ENCODE assay signal across 11 cellular contexts in genomic region chr2:233240897-233241296, GRCh38. TPM values are rescaled to one million over a fixed set of nuclear protein-coding genes. Genes with fewer than 3 reads are reported as not detected.
A peak's percentile ranks its signal among the peaks of the same experiment; 100 is the strongest.
DNase-seq lines count a peak whose midpoint lies in the region; ATAC-seq lines count a peak whose summit lies in the region.
"Had no signal": no experiment of that assay in that cellular context is flagged by ENCODE, and none has a peak within 500 bp of the region (broad histone marks: within the 10 kb centered on the region; RNA-seq: fewer than 3 reads in every experiment).

No MANE protein-coding gene starts in this region.

- CTCF ChIA-PET in activated naive CD4-positive, alpha-beta T cell treated with anti-CD3 and anti-CD28 coated beads, Interleukin-2, amount 10 ng/mL, durations not matched to agents 7 days and 5 days (lab: Charles Lee), result no interaction called here
- CTCF ChIA-PET in activated CD4-positive, alpha-beta memory T cell treated with anti-CD3 and anti-CD28 coated beads, Interleukin-2, amount 10 ng/mL, durations not matched to agents 7 days and 5 days (lab: Charles Lee), result interaction anchor here (1.3 to 3.6 kb wide), 4 partner anchors 9 to 180 kb away, joined by 4 to 29 read pairs (median 14); partner anchors contain the start of genes ATG16L1 and INPP5D

- H3K27me3 Mint-ChIP-seq in activated naive CD4-positive, alpha-beta T cell treated with anti-CD3 and anti-CD28 coated beads, Interleukin-2, amount 10 ng/mL, durations not matched to agents 7 days and 5 days, result no peaks in the 10 kb centered on the region
- no peaks in the 10 kb centered on the region for H3K27me3 Mint-ChIP-seq in activated CD4-positive, alpha-beta memory T cell treated with anti-CD3 and anti-CD28 coated beads, Interleukin-2, amount 10 ng/mL, durations not matched to agents 7 days and 5 days

- peak; percentile 56 for DNase-seq in activated naive CD4-positive, alpha-beta T cell treated with anti-CD3 and anti-CD28 coated beads, Interleukin-2, amount 10 ng/mL, durations not matched to agents 7 days and 5 days
- DNase-seq in activated naive CD4-positive, alpha-beta T cell (lab: John Stamatoyannopoulos, UW), result no peak
- peak; percentile 51 for DNase-seq in KBM-7
- peak; percentile 66 for DNase-seq in activated CD4-positive, alpha-beta memory T cell treated with anti-CD3 and anti-CD28 coated beads, Interleukin-2, amount 10 ng/mL, durations not matched to agents 7 days and 5 days
- no peak for DNase-seq in stimulated activated naive CD8-positive, alpha-beta T cell treated with anti-CD3 and anti-CD28 coated beads, Interleukin-15, Interleukin-2, amounts not matched to agents 100 U/mL and 50 U/mL, for 24 hours
- no peak for DNase-seq in NCI-H1092 (lab: John Stamatoyannopoulos, UW)
- no peak for DNase-seq in activated CD4-positive, CD25-positive, alpha-beta regulatory T cell treated with anti-CD3 and anti-CD28 coated beads, Interleukin-2, amount 50 U/mL, for 72 hours
- no peak for DNase-seq in HPDE6-E6E7 (ENCODE audit: extremely low spot score)
- DNase-seq: H9, NCI-H524 treated with DMSO at 0.1 percent for 48 hours had no signal

- peaks cover 73% of the 10 kb centered on the region for H3K4me1 Mint-ChIP-seq in activated naive CD4-positive, alpha-beta T cell treated with anti-CD3 and anti-CD28 coated beads, Interleukin-2, amount 10 ng/mL, durations not matched to agents 7 days and 5 days
- peaks cover 67% of the 10 kb centered on the region for H3K4me1 Mint-ChIP-seq in activated CD4-positive, alpha-beta memory T cell treated with anti-CD3 and anti-CD28 coated beads, Interleukin-2, amount 10 ng/mL, durations not matched to agents 7 days and 5 days
- H3K4me1 Mint-ChIP-seq: H9 had no signal

- POLR2A ChIA-PET in activated CD4-positive, alpha-beta memory T cell treated with anti-CD3 and anti-CD28 coated beads, Interleukin-2, amount 10 ng/mL, durations not matched to agents 7 days and 5 days (lab: Charles Lee), result interaction anchor here (0.8 to 2.4 kb wide), 11 partner anchors 8 to 812 kb away, joined by 3 to 21 read pairs (median 4); partner anchors contain the start of genes ATG16L1 and INPP5D

- H3K4me3 Mint-ChIP-seq in activated naive CD4-positive, alpha-beta T cell treated with anti-CD3 and anti-CD28 coated beads, Interleukin-2, amount 10 ng/mL, durations not matched to agents 7 days and 5 days, result peak overlapping the region; percentile 42
- peak overlapping the region; percentile 4 for H3K4me3 Mint-ChIP-seq in activated CD4-positive, alpha-beta memory T cell treated with anti-CD3 and anti-CD28 coated beads, Interleukin-2, amount 10 ng/mL, durations not matched to agents 7 days and 5 days
- H3K4me3 Mint-ChIP-seq: H9 had no signal

- peaks cover 15% of the 10 kb centered on the region for H3K9me3 Mint-ChIP-seq in activated naive CD4-positive, alpha-beta T cell treated with anti-CD3 and anti-CD28 coated beads, Interleukin-2, amount 10 ng/mL, durations not matched to agents 7 days and 5 days
- H3K9me3 Mint-ChIP-seq in activated CD4-positive, alpha-beta memory T cell treated with anti-CD3 and anti-CD28 coated beads, Interleukin-2, amount 10 ng/mL, durations not matched to agents 7 days and 5 days, result peaks cover 5% of the 10 kb centered on the region

- H3K27ac Mint-ChIP-seq in activated naive CD4-positive, alpha-beta T cell treated with anti-CD3 and anti-CD28 coated beads, Interleukin-2, amount 10 ng/mL, durations not matched to agents 7 days and 5 days, result peak overlapping the region; percentile 86
- peak overlapping the region; percentile 82 for H3K27ac Mint-ChIP-seq in activated CD4-positive, alpha-beta memory T cell treated with anti-CD3 and anti-CD28 coated beads, Interleukin-2, amount 10 ng/mL, durations not matched to agents 7 days and 5 days
- H3K27ac Mint-ChIP-seq: H9 had no signal

- peaks cover 22% of the 10 kb centered on the region for H3K36me3 Mint-ChIP-seq in activated naive CD4-positive, alpha-beta T cell treated with anti-CD3 and anti-CD28 coated beads, Interleukin-2, amount 10 ng/mL, durations not matched to agents 7 days and 5 days
- H3K36me3 Mint-ChIP-seq in activated CD4-positive, alpha-beta memory T cell treated with anti-CD3 and anti-CD28 coated beads, Interleukin-2, amount 10 ng/mL, durations not matched to agents 7 days and 5 days (ENCODE audit: low read depth), result peaks cover 19% of the 10 kb centered on the region

- in situ Hi-C loops in KBM-7 (cut with MboI; ENCODE audit: low pct_unique_long_range_greater_than_20kb, low sequenced_read_pairs), result no loop called here

- ATAC-seq in stimulated activated naive CD8-positive, alpha-beta T cell treated with anti-CD3 and anti-CD28 coated beads, Interleukin-15, Interleukin-2, amounts not matched to agents 100 U/mL and 50 U/mL, for 24 hours, result peak; percentile 69
- ATAC-seq: left lobe of liver had no signal

RNA-seq across cellular contexts. Expression of gene ATG16L1, which starts 10.6 kb away (rescaled TPM):
- 10 to 100 TPM; 55.9 to 58.9 TPM for total RNA-seq in activated CD4-positive, alpha-beta memory T cell treated with anti-CD3 and anti-CD28 coated beads, Interleukin-2, amount 10 ng/mL, durations not matched to agents 7 days and 5 days

Comparison
In these comparisons a context has a peak if more than half of its experiments do, and no peak if none do; other contexts are left out.
1. DNase-seq: peak in activated naive CD4-positive, alpha-beta T cell treated with anti-CD3 and anti-CD28 coated beads, Interleukin-2, amount 10 ng/mL, durations not matched to agents 7 days and 5 days (single experiment), KBM-7 (single experiment) and activated CD4-positive, alpha-beta memory T cell treated with anti-CD3 and anti-CD28 coated beads, Interleukin-2, amount 10 ng/mL, durations not matched to agents 7 days and 5 days (single experiment); none in activated naive CD4-positive, alpha-beta T cell (0 of 4), stimulated activated naive CD8-positive, alpha-beta T cell treated with anti-CD3 and anti-CD28 coated beads, Interleukin-15, Interleukin-2, amounts not matched to agents 100 U/mL and 50 U/mL, for 24 hours (single experiment), NCI-H1092 (single experiment), activated CD4-positive, CD25-positive, alpha-beta regulatory T cell treated with anti-CD3 and anti-CD28 coated beads, Interleukin-2, amount 50 U/mL, for 72 hours (single experiment) and HPDE6-E6E7 (single experiment).